Comparison of ENCODE assay signal across 28 cellular contexts in genomic region chr13:65155861-65156260, GRCh38.
"Had no signal": no experiment of that assay in that cellular context is flagged by ENCODE, and none has a peak within 500 bp of the region (broad histone marks: within the 10 kb centered on the region; RNA-seq: fewer than 3 reads in every experiment).

No MANE protein-coding gene starts in this region.

- H3K9me3 ChIP-seq: ascending aorta had no signal

- H3K36me3 ChIP-seq: ascending aorta, cardiac muscle cell had no signal

- H3K27me3 ChIP-seq: ascending aorta, cardiac muscle cell had no signal

- H3K4me1 ChIP-seq: ascending aorta had no signal

- DNase-seq: activated B cell treated with CpG ODN at 0.5 μM for 24 hours; activated CD4-positive, alpha-beta memory T cell treated with anti-CD3 and anti-CD28 coated beads for 36 hours; activated CD4-positive, alpha-beta T cell treated with anti-CD3 and anti-CD28 coated beads for 4 hours; activated CD4-positive, alpha-beta T cell treated with anti-CD3 and anti-CD28 coated beads, Interleukin-2, amount 10 ng/mL, durations not matched to agents 24 days and 14 days; activated CD4-positive, alpha-beta T cell treated with anti-CD3 and anti-CD28 coated beads, Interleukin-2, amount 50 U/mL, for 1 hour; activated CD4-positive, alpha-beta T cell treated with anti-CD3 and anti-CD28 coated beads, Interleukin-2, amount 50 U/mL, for 4 hours; activated CD4-positive, CD25-positive, alpha-beta regulatory T cell treated with anti-CD3 and anti-CD28 coated beads, Interleukin-2, amount 50 U/mL, for 72 hours; activated CD8-positive, alpha-beta memory T cell treated with anti-CD3 and anti-CD28 coated beads, Interleukin-2, amount 50 U/mL, for 4 hours; activated CD8-positive, alpha-beta T cell treated with anti-CD3 and anti-CD28 coated beads for 36 hours; activated effector memory CD4-positive, alpha-beta T cell treated with anti-CD3 and anti-CD28 coated beads, Interleukin-2, amount 50 U/mL, for 16 hours; activated gamma-delta T cell treated with Interleukin-2 at 50 U/mL for 16 hours; activated naive CD4-positive, alpha-beta T cell; activated naive CD4-positive, alpha-beta T cell treated with anti-CD3 and anti-CD28 coated beads for 36 hours; activated naive CD4-positive, alpha-beta T cell treated with anti-CD3 and anti-CD28 coated beads, Interleukin-2, amount 50 U/mL, for 16 hours; activated naive CD8-positive, alpha-beta T cell treated with anti-CD3 and anti-CD28 coated beads for 36 hours; activated T-cell treated with anti-CD3 and anti-CD28 coated beads for 4 hours; activated T-cell treated with anti-CD3 and anti-CD28 coated beads, Interleukin-2, amount 50 U/mL, for 1 hour; activated T-cell treated with anti-CD3 and anti-CD28 coated beads, Interleukin-2, amount 50 U/mL, for 4 hours; activated T-cell treated with anti-CD3 and anti-CD28 coated beads, Interleukin-2, amount 50 U/mL, for 72 hours; amygdala; anterior cingulate cortex; caudate nucleus; cerebellar nuclear complex; T-helper 2 cell; T-helper 9 cell had no signal

- H3K4me3 ChIP-seq: ascending aorta, cardiac muscle cell had no signal

- H3K27ac ChIP-seq: ascending aorta, cardiac muscle cell, VCaP had no signal
